ENCODE assay signal across 8 cellular contexts in the genomic region with DNA sequence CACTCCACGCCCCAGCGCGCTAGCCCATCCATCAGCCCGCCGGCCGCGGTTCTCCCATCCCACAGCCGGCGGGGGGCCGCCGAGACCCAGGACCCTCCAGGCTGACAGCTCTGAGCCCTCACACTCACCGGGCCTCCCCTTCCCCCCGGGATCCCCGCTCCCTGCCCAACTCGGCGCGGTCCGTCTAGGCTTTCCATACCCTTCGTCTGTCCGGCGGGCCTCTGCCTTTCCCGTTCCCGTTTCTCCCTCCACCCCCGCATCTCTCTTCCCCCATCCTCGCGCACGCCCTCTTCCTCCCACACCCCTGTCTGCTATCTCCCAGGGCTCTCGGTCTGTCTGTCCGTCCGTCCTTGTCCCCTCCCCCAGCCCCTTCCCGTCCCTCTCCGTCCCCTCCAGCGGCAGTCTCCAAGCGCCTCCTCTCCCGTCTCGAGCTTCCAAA. TPM values are rescaled to one million over a fixed set of nuclear protein-coding genes. Genes with fewer than 3 reads are reported as not detected.
DNase-seq lines count a peak whose midpoint lies in the region; TF ChIP-seq lines count a peak whose summit lies in the region.

No MANE protein-coding gene starts in this region.

- H3K4me1 ChIP-seq in mucosa of stomach (ENCODE audit: control insufficient read depth, insufficient read depth, low read length) = no peaks in the 10 kb centered on the region

- TF ChIP-seq CTCF in AG09309 (IDR thresholded peaks at IDR 0.05; ENCODE audit: control insufficient read depth, insufficient read depth, low read depth, low read length, missing control alignments) (no peak), coronary artery (IDR thresholded peaks at IDR 0.05) (no peak), Calu3 (IDR thresholded peaks at IDR 0.05; ENCODE audit: unreplicated experiment) (no peak)

- H3K27ac ChIP-seq in KOPT-K1 (ENCODE audit: low read depth, low read length, poor library complexity, severe bottlenecking) = peak overlapping the region; percentile 58
- peak overlapping the region in 1 of 2 donors; percentile 57 for H3K27ac ChIP-seq in coronary artery

- DNase-seq in AG09309 (ENCODE audit: low read depth) (no peak), coronary artery (ENCODE audit: low spot score) (no peak), Calu3 (no peak), NCI-H1694 treated with DMSO at 0.1 percent for 48 hours (lab: John Stamatoyannopoulos, UW) (no peak), superior temporal gyrus (ENCODE audit: extremely low spot score) (no peak)
- no peak for DNase-seq in stimulated activated CD4-positive, alpha-beta T cell treated with anti-CD3 and anti-CD28 coated beads, Interleukin-2, amount 100 ng/mL, for 24 hours

- peak overlapping the region; percentile 58 for H3K4me3 ChIP-seq in AG09309 (ENCODE audit: control insufficient read depth, low read depth, low read length)
- peak overlapping the region; percentile 76 for H3K4me3 ChIP-seq in coronary artery
- peak overlapping the region; percentile 75 for H3K4me3 ChIP-seq in mucosa of stomach (ENCODE audit: low read length)

- H3K9me3 Mint-ChIP-seq in Calu3 (ENCODE audit: low read depth, unreplicated experiment) = no peaks in the 10 kb centered on the region

- peaks cover 2% of the 10 kb centered on the region for H3K27me3 Mint-ChIP-seq in Calu3 (ENCODE audit: unreplicated experiment)

- peak overlapping the region; percentile 73 for H3K9ac ChIP-seq in mucosa of stomach (ENCODE audit: low read length)

- no TSS peak for BruUV-seq in Calu3 (replicated peaks; lab: Mats Ljungman, UMichigan)

- H3K9me3 ChIP-seq in KOPT-K1 (ENCODE audit: insufficient read depth, low read length, poor library complexity, severe bottlenecking) (no peaks in the 10 kb centered on the region), mucosa of stomach (ENCODE audit: control insufficient read depth, low read length) (no peaks in the 10 kb centered on the region)

- peaks cover 6% of the 10 kb centered on the region for H3K27me3 ChIP-seq in mucosa of stomach (ENCODE audit: control insufficient read depth, insufficient read depth, low read length)

- peaks cover 4% of the 10 kb centered on the region for H3K36me3 Mint-ChIP-seq in Calu3 (ENCODE audit: insufficient read depth, unreplicated experiment)

- no peaks in the 10 kb centered on the region for H3K36me3 ChIP-seq in KOPT-K1 (ENCODE audit: insufficient read depth, low read length)
- no peaks in the 10 kb centered on the region for H3K36me3 ChIP-seq in mucosa of stomach (ENCODE audit: control insufficient read depth, insufficient read depth, low read length)

- H3K27ac Mint-ChIP-seq in Calu3 (ENCODE audit: unreplicated experiment) = no peak overlapping the region

- H3K4me1 Mint-ChIP-seq in Calu3 (ENCODE audit: low read depth, unreplicated experiment) = peaks cover 16% of the 10 kb centered on the region

- CTCF ChIA-PET in Calu3 (lab: Charles Lee) = interaction anchor here (0.6 kb wide), 1 partner anchor 363 kb away, joined by 3 read pairs; no protein-coding TSS in a partner anchor

- intact Hi-C loops in Calu3 (cut with micrococcal nuclease; ENCODE audit: unreplicated experiment) = loop anchor here (10.0 kb wide), 1 partner anchor 226 kb away; the partner anchor contains the start of gene PABPN1

- H3K4me3 Mint-ChIP-seq in Calu3 (ENCODE audit: low read depth, unreplicated experiment) = no peak overlapping the region

RNA-seq across cellular contexts. Expression of gene ZFHX2, which starts 0.7 kb away (rescaled TPM):
- 3.7 TPM in 2 replicates for total RNA-seq in Calu3 (2022)

RNA-seq across cellular contexts. Expression of gene THTPA, which starts 5.2 kb away (rescaled TPM):
- 15.4 and 18.3 TPM in 2 replicates for total RNA-seq in Calu3 (2022)

RNA-seq across cellular contexts. Expression of gene AP1G2, which starts 16.7 kb away (rescaled TPM):
- 152 and 173 TPM in 2 replicates for total RNA-seq in Calu3 (2022)

RNA-seq across cellular contexts. Expression of gene JPH4, which starts 27.7 kb away (rescaled TPM):
- total RNA-seq in Calu3 (2022) = not detected in 2 replicates
